In genomic region chr11:128448487-128448886, GRCh38 we compare ENCODE assay signal across 1 cellular context.
TF ChIP-seq lines count a peak whose summit lies in the region.

No MANE protein-coding gene starts in this region.

TF ChIP-seq in HepG2, 621 proteins besides CTCF, POLR2A, EP300 and RAD21 (continued from another document and continues in another):
- TF ChIP-seq UBTF (CRISPR knock-in tag; IDR thresholded peaks at IDR 0.05) (peak; percentile 60), ZFP36 (IDR thresholded peaks at IDR 0.05; ENCODE audit: borderline replicate concordance, low read depth, low read length, partially characterized antibody) (no peak), PRDM10 (CRISPR knock-in tag; IDR thresholded peaks at IDR 0.05; ENCODE audit: low read depth) (0 out of 2 replicates have a peak, but pooled peaks have one; percentile 47), FOXP4 (CRISPR knock-in tag; IDR thresholded peaks at IDR 0.05) (0 out of 2 replicates have a peak, but pooled peaks have one; percentile 15), FOXA3 (CRISPR knock-in tag; IDR thresholded peaks at IDR 0.05) (peak; percentile 59), KDM2A (CRISPR knock-in tag; IDR thresholded peaks at IDR 0.05; ENCODE audit: borderline replicate concordance, low read depth) (peak; percentile 72), HDAC2 (CRISPR knock-in tag; IDR thresholded peaks at IDR 0.05) (0 out of 2 replicates have a peak, but pooled peaks have one; percentile 35), TEAD3 (CRISPR knock-in tag; optimal IDR thresholded peaks at IDR 0.05; ENCODE audit: borderline replicate concordance) (peak; percentile 76), NFKBIZ (CRISPR knock-in tag; IDR thresholded peaks at IDR 0.05) (peak; percentile 87), ZBTB25 (CRISPR knock-in tag; IDR thresholded peaks at IDR 0.05) (no peak), SOX5 (CRISPR knock-in tag; IDR thresholded peaks at IDR 0.05; ENCODE audit: borderline replicate concordance) (peak; percentile 49; the same call in 1 of the 2 replicates), KLF12 (CRISPR knock-in tag; IDR thresholded peaks at IDR 0.05; ENCODE audit: borderline replicate concordance) (no peak), NR2F6 (IDR thresholded peaks at IDR 0.05) (no peak), NR2F6 (CRISPR knock-in tag; IDR thresholded peaks at IDR 0.05) (peak; percentile 47; the same call in 1 of the 2 replicates), KLF16 (CRISPR knock-in tag; IDR thresholded peaks at IDR 0.05) (0 out of 4 replicates have a peak, but pooled peaks of 1 of the 2 experiments have one; percentile 23), HMG20A (CRISPR knock-in tag; IDR thresholded peaks at IDR 0.05; ENCODE audit: borderline replicate concordance) (peak; percentile 80), ASH2L (IDR thresholded peaks at IDR 0.05; ENCODE audit: insufficient read length, low read depth, low read length) (peak; percentile 70), STAG1 (CRISPR knock-in tag; IDR thresholded peaks at IDR 0.05) (peak; percentile 50), SUZ12 (IDR thresholded peaks at IDR 0.05; ENCODE audit: low read depth, low read length) (no peak), SMAD9 (CRISPR knock-in tag; IDR thresholded peaks at IDR 0.05) (0 out of 2 replicates have a peak, but pooled peaks have one; percentile 39), ISL2 (CRISPR knock-in tag; IDR thresholded peaks at IDR 0.05) (0 out of 2 replicates have a peak, but pooled peaks have one; percentile 20), SOX13 (IDR thresholded peaks at IDR 0.05) (no peak), SOX13 (CRISPR knock-in tag; conservative IDR thresholded peaks at IDR 0.05 in 1 of 2, IDR thresholded peaks at IDR 0.05 in 1 of 2) (peak in 1 of 2 experiments; percentile 60; a peak in 1 of 4 replicates), ZNF512B (CRISPR knock-in tag; IDR thresholded peaks at IDR 0.05; ENCODE audit: borderline replicate concordance) (no peak), FOSL1 (CRISPR knock-in tag; IDR thresholded peaks at IDR 0.05; ENCODE audit: borderline replicate concordance) (peak; percentile 57; the same call in 1 of the 2 replicates), CBX1 (IDR thresholded peaks at IDR 0.05; ENCODE audit: low read depth) (peak; percentile 32), CREM (IDR thresholded peaks at IDR 0.05) (no peak), CREM (CRISPR knock-in tag; IDR thresholded peaks at IDR 0.05) (no peak), ZSCAN31 (CRISPR knock-in tag; IDR thresholded peaks at IDR 0.05; ENCODE audit: low read depth) (no peak), CBX5 (CRISPR knock-in tag; IDR thresholded peaks at IDR 0.05; ENCODE audit: borderline replicate concordance) (peak; percentile 73; the same call in 1 of the 2 replicates), FOXP1 (IDR thresholded peaks at IDR 0.05) (no peak), FOXP1 (CRISPR knock-in tag; IDR thresholded peaks at IDR 0.05) (peak; percentile 12; the same call in 1 of the 2 replicates), ZNF800 (CRISPR knock-in tag; IDR thresholded peaks at IDR 0.05) (no peak), ELF4 (CRISPR knock-in tag; IDR thresholded peaks at IDR 0.05; ENCODE audit: borderline replicate concordance) (no peak), HOMEZ (CRISPR knock-in tag; IDR thresholded peaks at IDR 0.05; ENCODE audit: low read depth) (peak; percentile 66; the same call in 1 of the 2 replicates), ZFP36L1 (CRISPR knock-in tag; IDR thresholded peaks at IDR 0.05) (no peak), ZNF235 (CRISPR knock-in tag; IDR thresholded peaks at IDR 0.05; ENCODE audit: borderline replicate concordance) (no peak), ZSCAN20 (CRISPR knock-in tag; IDR thresholded peaks at IDR 0.05; ENCODE audit: borderline replicate concordance) (no peak), ZNF598 (CRISPR knock-in tag; IDR thresholded peaks at IDR 0.05; ENCODE audit: borderline replicate concordance) (no peak), MIER2 (CRISPR knock-in tag; IDR thresholded peaks at IDR 0.05) (0 out of 2 replicates have a peak, but pooled peaks have one; percentile 48), ZNF792 (CRISPR knock-in tag; IDR thresholded peaks at IDR 0.05) (peak; percentile 30; the same call in 1 of the 2 replicates), ZNF30 (CRISPR knock-in tag; IDR thresholded peaks at IDR 0.05) (no peak), ZNF281 (CRISPR knock-in tag; IDR thresholded peaks at IDR 0.05; ENCODE audit: borderline replicate concordance) (peak; percentile 42; the same call in 1 of the 2 replicates), LCORL (IDR thresholded peaks at IDR 0.05) (no peak), LCORL (CRISPR knock-in tag; IDR thresholded peaks at IDR 0.05) (0 out of 2 replicates have a peak, but pooled peaks have one; percentile 20), SMC3 (IDR thresholded peaks at IDR 0.05; ENCODE audit: low read length) (peak; percentile 61)
